ENCODE assay signal across 10 cellular contexts in genomic region chr17:40346061-40346767, GRCh38. TPM values are rescaled to one million over a fixed set of nuclear protein-coding genes. Genes with fewer than 3 reads are reported as not detected.
DNase-seq lines count a peak whose midpoint lies in the region; ATAC-seq, FAIRE-seq and TF ChIP-seq lines count a peak whose summit lies in the region.
"Had no signal": no experiment of that assay in that cellular context is flagged by ENCODE, and none has a peak within 500 bp of the region (broad histone marks: within the 10 kb centered on the region; RNA-seq: fewer than 3 reads in every experiment).

No MANE protein-coding gene starts in this region.

- no peak for FAIRE-seq in GM12892 (lab: Jason Lieb, UNC)
- FAIRE-seq: GM18507 had no signal

- WGBS in spleen, 5 donors, result 57 to 66% (median 62%) methylated on average over 10 of the region's 10 CpGs

- no peak for ATAC-seq in left lung
- ATAC-seq in HG02763 (IDR thresholded peaks at IDR 0.05; ENCODE audit: unreplicated experiment), result no peak

- H3K36me3 ChIP-seq in HUES6 (ENCODE audit: control insufficient read depth, insufficient read depth, low read length), result no peaks in the 10 kb centered on the region; the same call in 1 of the 2 replicates
- H3K36me3 ChIP-seq in left lung, result peaks cover 0 to 34% of the 10 kb centered on the region in 2 donors
- H3K36me3 ChIP-seq in spleen, result peaks cover 0 to 35% (median 21%) of the 10 kb centered on the region in 6 donors

- TF ChIP-seq POLR2A in spleen (IDR thresholded peaks at IDR 0.05) (no peak), GM12892 (IDR thresholded peaks at IDR 0.05; ENCODE audit: low read depth, low read length) (no peak)

- peaks cover 67% of the 10 kb centered on the region for H3K4me1 ChIP-seq in HUES6 (ENCODE audit: control insufficient read depth, insufficient read depth, low read length)
- H3K4me1 ChIP-seq in left lung, result peaks cover 62 to 86% of the 10 kb centered on the region in 2 donors
- peaks cover 58 to 100% (median 88%) of the 10 kb centered on the region in 6 donors for H3K4me1 ChIP-seq in spleen

- H3K27me3 ChIP-seq in HUES6 (ENCODE audit: control insufficient read depth, insufficient read depth, low read length) (peaks cover 74% of the 10 kb centered on the region), left lung (no peaks in the 10 kb centered on the region), spleen (replicated peaks in 1 of 7) (no peaks in the 10 kb centered on the region)

- in situ Hi-C loops in astrocyte of the spinal cord (cut with HindIII; ENCODE audit: low sequenced_read_pairs), result no loop called here

- peak overlapping the region; percentile 88 for H3K4me3 ChIP-seq in HUES6 (ENCODE audit: low read depth, low read length)
- peak overlapping the region; percentile 78 for H3K4me3 ChIP-seq in astrocyte of the spinal cord (ENCODE audit: low read depth, low read length)
- peak overlapping the region; percentile 87 to 99 for H3K4me3 ChIP-seq in left lung
- H3K4me3 ChIP-seq in spleen, result peak overlapping the region in 7 of 8 donors; percentile 58 to 81 (median 69)

- H3K9me3 ChIP-seq in HUES6 (ENCODE audit: control insufficient read depth, insufficient read depth, low read depth, low read length) (no peaks in the 10 kb centered on the region), left lung (no peaks in the 10 kb centered on the region), spleen (no peaks in the 10 kb centered on the region)

- DNase-seq in astrocyte of the spinal cord (ENCODE audit: low read depth, low spot score) (peak; percentile 36), left lung (no peak), spleen (no peak), DMS53 treated with DMSO at 0.1 percent for 48 hours (lab: John Stamatoyannopoulos, UW; ENCODE audit: unreplicated experiment) (no peak), GM12892 (ENCODE audit: insufficient read length) (no peak)
- DNase-seq in activated CD4-positive, alpha-beta T cell treated with anti-CD3 and anti-CD28 coated beads, Interleukin-2, amount 50 U/mL, for 1 hour, result no peak

- H3K27ac ChIP-seq in HUES6 (ENCODE audit: low read depth, low read length) (no peak overlapping the region), left lung (peak overlapping the region; percentile 93 to 100), spleen (peak overlapping the region in 7 of 8 donors; percentile 82 to 97 (median 95))
- H3K27ac ChIP-seq: KMS-11 had no signal

- TF ChIP-seq CTCF in astrocyte of the spinal cord (IDR thresholded peaks at IDR 0.05; ENCODE audit: low read depth, low read length) (no peak), left lung (IDR thresholded peaks at IDR 0.05) (no peak), spleen (IDR thresholded peaks at IDR 0.05 in 8 of 11, conservative IDR thresholded peaks at IDR 0.05 in 3 of 11) (no peak)

- H3K9ac ChIP-seq in HUES6 (ENCODE audit: low read length), result peak overlapping the region; percentile 76
- H3K9ac ChIP-seq: KMS-11 had no signal

- intact Hi-C loops in left lung (cut with DNase I), result no loop called here
- intact Hi-C loops in spleen (cut with DNase I; ENCODE audit: low total_unique reads), result no loop called here

RNA-seq across cellular contexts. Expression of gene GJD3, which starts 18.3 kb away (rescaled TPM):
- 1 to 10 TPM; 3.0 to 3.6 TPM for total RNA-seq in left lung
- 10 to 100 TPM in 4 of 7 donors, 1 to 10 TPM in 3; 7.3 to 15.0 (median 10.4) TPM for total RNA-seq in spleen
- polyA plus RNA-seq in spleen, result 1 to 10 TPM in 1 of 3 donors, under 1 TPM in 2; 0.20 to 1.1 (median 0.33) TPM
- not detected for polyA plus RNA-seq in GM12892 (2012; ENCODE audit: missing spikeins)

RNA-seq across cellular contexts. Expression of gene RARA, which starts 37.2 kb away (rescaled TPM):
- total RNA-seq in left lung, result 10 to 100 TPM; 54.7 to 62.6 TPM
- total RNA-seq in spleen, result 10 to 100 TPM; 56.6 to 95.1 (median 71.2) TPM
- polyA plus RNA-seq in spleen, result 10 to 100 TPM; 13.3 to 28.3 (median 14.8) TPM
- 24.3 TPM for polyA plus RNA-seq in GM12892 (2012; ENCODE audit: missing spikeins)

RNA-seq across cellular contexts. Expression of gene CDC6, which starts 58.5 kb away (rescaled TPM):
- 10 to 100 TPM; 12.8 to 24.1 TPM for total RNA-seq in left lung
- total RNA-seq in spleen, result 10 to 100 TPM in 2 of 7 donors, 1 to 10 TPM in 5; 4.2 to 11.6 (median 5.7) TPM
- polyA plus RNA-seq in spleen, result 1 to 10 TPM; 1.2 to 4.8 (median 4.1) TPM
- polyA plus RNA-seq in GM12892 (2012; ENCODE audit: missing spikeins), result 39.5 TPM
